Comparison of ENCODE assay signal across 11 cellular contexts in genomic region chr13:98557934-98558630, GRCh38. TPM values are rescaled to one million over a fixed set of nuclear protein-coding genes. Genes with fewer than 3 reads are reported as not detected.
DNase-seq lines count a peak whose midpoint lies in the region; ATAC-seq, FAIRE-seq and TF ChIP-seq lines count a peak whose summit lies in the region.
"Had no signal": no experiment of that assay in that cellular context is flagged by ENCODE, and none has a peak within 500 bp of the region (broad histone marks: within the 10 kb centered on the region; RNA-seq: fewer than 3 reads in every experiment).

No MANE protein-coding gene starts in this region.

- peaks cover 25% of the 10 kb centered on the region for H3K9me1 ChIP-seq in keratinocyte (ENCODE audit: control insufficient read depth, extremely low read depth, insufficient read depth, low read length)

- TF ChIP-seq CTCF in WTC11 (IDR thresholded peaks at IDR 0.05), result no peak
- TF ChIP-seq CTCF in keratinocyte (optimal IDR thresholded peaks at IDR 0.05 in 1 of 3, IDR thresholded peaks at IDR 0.05 in 1 of 3, conservative IDR thresholded peaks at IDR 0.05 in 1 of 3; ENCODE audit: extremely low read depth in 1 of 3, insufficient read depth in 2 of 3, low read length in 3 of 3), result no peak

- peaks cover 83% of the 10 kb centered on the region for H3K4me1 Mint-ChIP-seq in stimulated activated naive CD8-positive, alpha-beta T cell treated with anti-CD3 and anti-CD28 coated beads, Interleukin-15, Interleukin-2, amounts not matched to agents 100 ng/mL and 50 ng/mL, for 24 hours (ENCODE audit: low read depth)
- peaks cover 78% of the 10 kb centered on the region for H3K4me1 Mint-ChIP-seq in WTC11

- peak overlapping the region; percentile 52 for H3K4me2 ChIP-seq in keratinocyte (ENCODE audit: control insufficient read depth, extremely low read depth, insufficient read depth, low read depth, low read length)

- no peaks in the 10 kb centered on the region for H3K9me3 ChIP-seq in keratinocyte (ENCODE audit: control insufficient read depth, low read depth, low read length)

- peak; percentile 62 for FAIRE-seq in keratinocyte (lab: Jason Lieb, UNC)
- FAIRE-seq: GM18507, kidney had no signal

- H3K4me3 ChIP-seq in keratinocyte (ENCODE audit: control insufficient read depth in 2 of 3, extremely low read depth in 1 of 3, insufficient read depth in 2 of 3, low read depth in 1 of 3, low read length in 3 of 3), result no peak overlapping the region

- dilution Hi-C loops in keratinocyte (cut with MboI; ENCODE audit: extremely low pct_ligation_motif_present, low sequenced_read_pairs), result no loop called here

- CTCF ChIA-PET in WTC11 (lab: Charles Lee), result interaction anchor here (1.0 to 2.5 kb wide), 6 partner anchors 40 to 115 kb away, joined by 3 to 11 read pairs (median 4); no protein-coding TSS in a partner anchor

- H3K4me3 Mint-ChIP-seq in stimulated activated naive CD8-positive, alpha-beta T cell treated with anti-CD3 and anti-CD28 coated beads, Interleukin-15, Interleukin-2, amounts not matched to agents 100 ng/mL and 50 ng/mL, for 24 hours, result peak overlapping the region; percentile 9
- H3K4me3 Mint-ChIP-seq in WTC11, result no peak overlapping the region

- no peaks in the 10 kb centered on the region for H3K27me3 Mint-ChIP-seq in stimulated activated naive CD8-positive, alpha-beta T cell treated with anti-CD3 and anti-CD28 coated beads, Interleukin-15, Interleukin-2, amounts not matched to agents 100 ng/mL and 50 ng/mL, for 24 hours
- no peaks in the 10 kb centered on the region for H3K27me3 Mint-ChIP-seq in WTC11 (ENCODE audit: low read depth)

- peak overlapping the region; percentile 73 for H3K27ac Mint-ChIP-seq in stimulated activated naive CD8-positive, alpha-beta T cell treated with anti-CD3 and anti-CD28 coated beads, Interleukin-15, Interleukin-2, amounts not matched to agents 100 ng/mL and 50 ng/mL, for 24 hours
- H3K27ac Mint-ChIP-seq in WTC11, result peak overlapping the region; percentile 75; the same call in 1 of the 2 replicates

- no peaks in the 10 kb centered on the region for H3K27me3 ChIP-seq in keratinocyte (ENCODE audit: control insufficient read depth, extremely low read depth, insufficient read depth, low read length)

- no peak overlapping the region for H2AFZ ChIP-seq in keratinocyte (ENCODE audit: control insufficient read depth, low read length)

- no peak for DNase-seq in stimulated activated naive CD8-positive, alpha-beta T cell treated with anti-CD3 and anti-CD28 coated beads, Interleukin-15, Interleukin-2, amounts not matched to agents 100 U/mL and 50 U/mL, for 24 hours
- DNase-seq in WTC11 (ENCODE audit: low spot score) (no peak), keratinocyte (ENCODE audit: low read depth, low spot score) (no peak), COLO668 (lab: John Stamatoyannopoulos, UW; ENCODE audit: unreplicated experiment) (no peak), UCSD-AML1 (lab: John Stamatoyannopoulos, UW; ENCODE audit: unreplicated experiment) (no peak)
- DNase-seq: KG1, kidney had no signal

- no peak overlapping the region for H3K27ac ChIP-seq in keratinocyte (ENCODE audit: control insufficient read depth, insufficient read depth, low read length)

- H3K4me1 ChIP-seq in keratinocyte (ENCODE audit: control insufficient read depth, extremely low read depth, insufficient read depth, low read length), result peaks cover 27% of the 10 kb centered on the region

- peaks cover 53% of the 10 kb centered on the region for H4K20me1 ChIP-seq in keratinocyte (ENCODE audit: control insufficient read depth, extremely low read depth, insufficient read depth, low read length)

- H3K36me3 ChIP-seq in keratinocyte (ENCODE audit: control insufficient read depth in 2 of 2, extremely low read depth in 1 of 2, insufficient read depth in 2 of 2, low read length in 2 of 2), result peaks cover 1 to 24% of the 10 kb centered on the region in 2 experiments

- H3K79me2 ChIP-seq in keratinocyte (ENCODE audit: control insufficient read depth, insufficient read depth, low read length), result peaks cover 99% of the 10 kb centered on the region

- H3K9ac ChIP-seq in keratinocyte (ENCODE audit: control insufficient read depth, extremely low read depth, insufficient read depth, low read length), result no peak overlapping the region

- peaks cover 30% of the 10 kb centered on the region for H3K36me3 Mint-ChIP-seq in stimulated activated naive CD8-positive, alpha-beta T cell treated with anti-CD3 and anti-CD28 coated beads, Interleukin-15, Interleukin-2, amounts not matched to agents 100 ng/mL and 50 ng/mL, for 24 hours (ENCODE audit: low read depth)
- peaks cover 8% of the 10 kb centered on the region for H3K36me3 Mint-ChIP-seq in WTC11

- ATAC-seq in stimulated activated naive CD8-positive, alpha-beta T cell treated with anti-CD3 and anti-CD28 coated beads, Interleukin-15, Interleukin-2, amounts not matched to agents 100 U/mL and 50 U/mL, for 24 hours, result no peak
- peak; percentile 10; the same call in 1 of the 2 replicates for ATAC-seq in WTC11
- no peak for ATAC-seq in GM18511 (IDR thresholded peaks at IDR 0.05; ENCODE audit: unreplicated experiment)
- no peak for ATAC-seq in HG03175 (IDR thresholded peaks at IDR 0.05; ENCODE audit: unreplicated experiment)

- POLR2A ChIA-PET in WTC11 (lab: Charles Lee), result no interaction called here

- no peaks in the 10 kb centered on the region for H3K9me3 Mint-ChIP-seq in stimulated activated naive CD8-positive, alpha-beta T cell treated with anti-CD3 and anti-CD28 coated beads, Interleukin-15, Interleukin-2, amounts not matched to agents 100 ng/mL and 50 ng/mL, for 24 hours
- peaks cover 4% of the 10 kb centered on the region for H3K9me3 Mint-ChIP-seq in WTC11

TF ChIP-seq in WTC11, 78 proteins besides CTCF, POLR2A, EP300 and RAD21:
- no peak for TF ChIP-seq MAX (CRISPR knock-in tag; IDR thresholded peaks at IDR 0.05)
- TF ChIP-seq NFATC4 (CRISPR knock-in tag; IDR thresholded peaks at IDR 0.05), result no peak
- TF ChIP-seq ATF2 (CRISPR knock-in tag; IDR thresholded peaks at IDR 0.05; ENCODE audit: borderline replicate concordance, low read depth), result no peak
- no peak for TF ChIP-seq AR (CRISPR knock-in tag; IDR thresholded peaks at IDR 0.05)
- no peak for TF ChIP-seq TCF7 (CRISPR knock-in tag; IDR thresholded peaks at IDR 0.05; ENCODE audit: low read depth)

RNA-seq across cellular contexts. Expression of gene STK24, which starts 18.8 kb away (rescaled TPM):
- 122 to 138 TPM (median 134 TPM) in 3 replicates for total RNA-seq in WTC11 (2021)
- 39.4 to 119 TPM (median 81.6 TPM) in 3 replicates for polyA plus RNA-seq in keratinocyte
- polyA plus RNA-seq in keratinocyte (2011; ENCODE audit: low read depth), result 640 TPM
- polyA plus RNA-seq in keratinocyte (2011; cell fraction: cytosol; rRNA removed), result 89.3 and 151 TPM in 2 replicates
- 67.3 and 81.6 TPM in 2 replicates for polyA plus RNA-seq in keratinocyte (2011; cell fraction: nucleus; rRNA removed)
- polyA plus RNA-seq in keratinocyte (2012; ENCODE audit: low replicate concordance), result 113 and 203 TPM in 2 replicates
- polyA minus RNA-seq in keratinocyte, result 32.9 to 61.3 TPM (median 61.3 TPM) in 3 replicates
- polyA minus RNA-seq in keratinocyte (2011; cell fraction: cytosol; rRNA and poly(A)+ RNA removed), result 32.8 TPM
- 22.1 and 45.6 TPM in 2 replicates for polyA minus RNA-seq in keratinocyte (2011; cell fraction: nucleus; rRNA and poly(A)+ RNA removed)
